21 cellular contexts compared by ENCODE assay signal in genomic region chr12:127888948-127889347, GRCh38.
DNase-seq lines count a peak whose midpoint lies in the region; ATAC-seq and TF ChIP-seq lines count a peak whose summit lies in the region.
"Had no signal": no experiment of that assay in that cellular context is flagged by ENCODE, and none has a peak within 500 bp of the region (broad histone marks: within the 10 kb centered on the region; RNA-seq: fewer than 3 reads in every experiment).

No MANE protein-coding gene starts in this region.

- H3K36me3 ChIP-seq in BJ (ENCODE audit: control insufficient read depth, insufficient read depth, low read length) (no peaks in the 10 kb centered on the region), adipocyte (ENCODE audit: control insufficient read depth, insufficient read depth, low read length, severe bottlenecking) (no peaks in the 10 kb centered on the region)
- H3K36me3 ChIP-seq: SJSA1, tibial nerve had no signal

- H3K9me3 ChIP-seq in adipocyte (ENCODE audit: control insufficient read depth, low read length) = no peaks in the 10 kb centered on the region
- H3K9me3 ChIP-seq: SJSA1, tibial nerve had no signal

- H3K27me3 Mint-ChIP-seq in stimulated activated memory B cell treated with anti-CD40 and anti-IgM and Interleukin-4, amounts not matched to agents 10 μg/mL and 1 μg/mL and 100 μg/mL, for 72 hours = no peaks in the 10 kb centered on the region
- H3K27me3 Mint-ChIP-seq in endothelial cell (ENCODE audit: unreplicated experiment) = peaks cover 3% of the 10 kb centered on the region
- no peaks in the 10 kb centered on the region for H3K27me3 Mint-ChIP-seq in MCF 10A (ENCODE audit: insufficient read depth, unreplicated experiment)
- H3K27me3 Mint-ChIP-seq: effector memory CD8-positive, alpha-beta T cell had no signal

- H3K27me3 ChIP-seq in BJ (ENCODE audit: control insufficient read depth, insufficient read depth, low read length) = no peaks in the 10 kb centered on the region
- H3K27me3 ChIP-seq in adipocyte (replicated peaks; ENCODE audit: control insufficient read depth, insufficient read depth, low read length) = no peaks in the 10 kb centered on the region
- H3K27me3 ChIP-seq: hepatocyte, SJSA1, tibial nerve had no signal

- H3K27ac Mint-ChIP-seq in stimulated activated memory B cell treated with anti-CD40 and anti-IgM and Interleukin-4, amounts not matched to agents 10 μg/mL and 1 μg/mL and 100 μg/mL, for 72 hours = no peak overlapping the region
- H3K27ac Mint-ChIP-seq in endothelial cell (ENCODE audit: unreplicated experiment) (no peak overlapping the region), MCF 10A (ENCODE audit: low read depth, unreplicated experiment) (no peak overlapping the region)
- H3K27ac Mint-ChIP-seq: effector memory CD8-positive, alpha-beta T cell had no signal

- H3K4me1 Mint-ChIP-seq in stimulated activated memory B cell treated with anti-CD40 and anti-IgM and Interleukin-4, amounts not matched to agents 10 μg/mL and 1 μg/mL and 100 μg/mL, for 72 hours = no peaks in the 10 kb centered on the region
- no peaks in the 10 kb centered on the region for H3K4me1 Mint-ChIP-seq in endothelial cell (ENCODE audit: unreplicated experiment)
- no peaks in the 10 kb centered on the region for H3K4me1 Mint-ChIP-seq in MCF 10A (ENCODE audit: insufficient read depth, unreplicated experiment)

- H3K4me1 ChIP-seq in adipocyte (ENCODE audit: control insufficient read depth, insufficient read depth, low read length) = no peaks in the 10 kb centered on the region
- H3K4me1 ChIP-seq: SJSA1, tibial nerve had no signal

- CTCF ChIA-PET in BJ (lab: Yijun Ruan, JAX) (no interaction called here), MCF 10A (lab: Yijun Ruan, JAX) (no interaction called here)

- H3K36me3 Mint-ChIP-seq in stimulated activated memory B cell treated with anti-CD40 and anti-IgM and Interleukin-4, amounts not matched to agents 10 μg/mL and 1 μg/mL and 100 μg/mL, for 72 hours = no peaks in the 10 kb centered on the region
- no peaks in the 10 kb centered on the region for H3K36me3 Mint-ChIP-seq in endothelial cell (ENCODE audit: low read depth, unreplicated experiment)
- peaks cover 6% of the 10 kb centered on the region for H3K36me3 Mint-ChIP-seq in MCF 10A (ENCODE audit: insufficient read depth, unreplicated experiment)

- POLR2A ChIA-PET in BJ (lab: Charles Lee) (no interaction called here), MCF 10A (lab: Yijun Ruan, JAX) (no interaction called here)

- no peak overlapping the region for H3K9ac ChIP-seq in adipocyte (ENCODE audit: low read length)

- H3K4me3 Mint-ChIP-seq in stimulated activated memory B cell treated with anti-CD40 and anti-IgM and Interleukin-4, amounts not matched to agents 10 μg/mL and 1 μg/mL and 100 μg/mL, for 72 hours = no peak overlapping the region
- H3K4me3 Mint-ChIP-seq in endothelial cell (ENCODE audit: unreplicated experiment) = no peak overlapping the region
- H3K4me3 Mint-ChIP-seq in MCF 10A (ENCODE audit: unreplicated experiment) = no peak overlapping the region
- H3K4me3 Mint-ChIP-seq: effector memory CD8-positive, alpha-beta T cell had no signal

- peak; percentile 41 for DNase-seq in BJ (ENCODE audit: low read depth)
- DNase-seq in adipocyte (ENCODE audit: low read depth) = peak; percentile 72
- DNase-seq in fibroblast of peridontal ligament (ENCODE audit: extremely low read depth) = peak; percentile 71
- peak; percentile 5 for DNase-seq in non-pigmented ciliary epithelial cell (ENCODE audit: low read depth)
- no peak for DNase-seq in endothelial cell (ENCODE audit: low spot score)
- no peak for DNase-seq in MCF 10A (ENCODE audit: unreplicated experiment)
- DNase-seq in midbrain (lab: John Stamatoyannopoulos, UW) = no peak
- DNase-seq: activated CD4-positive, alpha-beta T cell treated with anti-CD3 and anti-CD28 coated beads, Interleukin-2, amount 50 U/mL, for 4 hours; activated gamma-delta T cell treated with Interleukin-2 at 50 U/mL for 16 hours; cerebellar nuclear complex; DMS79; effector memory CD8-positive, alpha-beta T cell; NCI-H1048; NCI-H187 treated with DMSO at 0.1 percent for 48 hours; NCI-H2227 treated with DMSO at 0.1 percent for 48 hours; occipital lobe; stimulated activated naive CD4-positive, alpha-beta T cell had no signal

- H3K4me3 ChIP-seq in BJ (ENCODE audit: low read depth, low read length) (no peak overlapping the region), adipocyte (ENCODE audit: low read length) (no peak overlapping the region)
- H3K4me3 ChIP-seq: hepatocyte, SJSA1, tibial nerve had no signal

- TF ChIP-seq CTCF in BJ (IDR thresholded peaks at IDR 0.05; ENCODE audit: insufficient read depth, low read depth, low read length) (no peak), endothelial cell (IDR thresholded peaks at IDR 0.05; ENCODE audit: unreplicated experiment) (no peak), MCF 10A (IDR thresholded peaks at IDR 0.05; ENCODE audit: unreplicated experiment) (no peak)

- no peak for ATAC-seq in stimulated activated memory B cell treated with anti-CD40 and anti-IgM and Interleukin-4, amounts not matched to agents 10 μg/mL and 1 μg/mL and 100 μg/mL, for 72 hours
- ATAC-seq: effector memory CD8-positive, alpha-beta T cell had no signal

- intact Hi-C loops in MCF 10A (cut with micrococcal nuclease) = no loop called here

- no TSS peak for BruUV-seq in MCF 10A (replicated peaks; lab: Mats Ljungman, UMichigan)

- H3K9me3 Mint-ChIP-seq in stimulated activated memory B cell treated with anti-CD40 and anti-IgM and Interleukin-4, amounts not matched to agents 10 μg/mL and 1 μg/mL and 100 μg/mL, for 72 hours = no peaks in the 10 kb centered on the region
- H3K9me3 Mint-ChIP-seq in endothelial cell (ENCODE audit: unreplicated experiment) = peaks cover 36% of the 10 kb centered on the region
- peaks cover 13% of the 10 kb centered on the region for H3K9me3 Mint-ChIP-seq in MCF 10A (ENCODE audit: unreplicated experiment)

Comparison
In these comparisons a context has a peak if more than half of its experiments do, and no peak if none do; other contexts are left out.
1. DNase-seq: peak in BJ (single experiment), adipocyte (single experiment), fibroblast of peridontal ligament (single experiment) and non-pigmented ciliary epithelial cell (single experiment); none in endothelial cell (single experiment), MCF 10A (single experiment) and midbrain (single experiment).